Comparison of ENCODE assay signal across 18 cellular contexts in genomic region chr3:71591106-71591505, GRCh38.
DNase-seq lines count a peak whose midpoint lies in the region.
"Had no signal": no experiment of that assay in that cellular context is flagged by ENCODE, and none has a peak within 500 bp of the region (broad histone marks: within the 10 kb centered on the region; RNA-seq: fewer than 3 reads in every experiment).

No MANE protein-coding gene starts in this region.

- peak; percentile 52 for DNase-seq in EH (ENCODE audit: low read depth)
- DNase-seq in ELR (ENCODE audit: low read depth): peak; percentile 51
- DNase-seq in MV-4-11 (lab: John Stamatoyannopoulos, UW): peak; percentile 19
- DNase-seq in iris pigment epithelial cell (ENCODE audit: low read depth): peak; percentile 54
- DNase-seq in NCI-H82 (lab: John Stamatoyannopoulos, UW): no peak
- DNase-seq in activated CD4-positive, alpha-beta T cell treated with anti-CD3 and anti-CD28 coated beads, Interleukin-2, amount 50 U/mL, for 48 hours: no peak
- DNase-seq in KG1 (lab: John Stamatoyannopoulos, UW): no peak
- DNase-seq: AML-193; CD4-positive, alpha-beta T cell; GDM1; Kasumi-1; NCI-H1048; NCI-H1417; NCI-H1694; NCI-H2029 treated with DMSO at 0.1 percent for 48 hours; NCI-H510A; PC-9; T-cell had no signal

Comparison
In these comparisons a context has a peak if more than half of its experiments do, and no peak if none do; other contexts are left out.
1. DNase-seq: peak in EH (single experiment), ELR (single experiment), MV-4-11 (single experiment) and iris pigment epithelial cell (single experiment); none in NCI-H82 (single experiment), activated CD4-positive, alpha-beta T cell treated with anti-CD3 and anti-CD28 coated beads, Interleukin-2, amount 50 U/mL, for 48 hours (0 of 2) and KG1 (single experiment).